12 cellular contexts compared by ENCODE assay signal in genomic region chr1:180920702-180921101, GRCh38. TPM values are rescaled to one million over a fixed set of nuclear protein-coding genes. Genes with fewer than 3 reads are reported as not detected.
DNase-seq lines count a peak whose midpoint lies in the region; ATAC-seq, FAIRE-seq and TF ChIP-seq lines count a peak whose summit lies in the region.
"Had no signal": no experiment of that assay in that cellular context is flagged by ENCODE, and none has a peak within 500 bp of the region (broad histone marks: within the 10 kb centered on the region; RNA-seq: fewer than 3 reads in every experiment).

No MANE protein-coding gene starts in this region.

- FAIRE-seq in HepG2 (lab: Jason Lieb, UNC): no peak

- TF ChIP-seq EP300 in HepG2 (IDR thresholded peaks at IDR 0.05; ENCODE audit: low read depth in 2 of 2, low read length in 2 of 2) (no peak), HepG2 (CRISPR knock-in tag; IDR thresholded peaks at IDR 0.05; ENCODE audit: borderline replicate concordance) (no peak)

- no TSS peak for BruUV-seq in HepG2 (replicated peaks; lab: Mats Ljungman, UMichigan)

- intact Hi-C loops in HepG2 (cut with micrococcal nuclease; ENCODE audit: unreplicated experiment): no loop called here

- H4K20me1 ChIP-seq in DOHH2 (ENCODE audit: control insufficient read depth, insufficient read depth, low read depth, low read length) (no peaks in the 10 kb centered on the region), GM23248 (ENCODE audit: insufficient read depth) (no peaks in the 10 kb centered on the region), HepG2 (ENCODE audit: insufficient read depth, low read length) (no peaks in the 10 kb centered on the region)

- TF ChIP-seq RAD21 in HepG2 (CRISPR knock-in tag; IDR thresholded peaks at IDR 0.05): no peak

- H3K9me3 ChIP-seq in DOHH2 (ENCODE audit: control insufficient read depth, insufficient read depth, low read length) (no peaks in the 10 kb centered on the region), GM23248 (ENCODE audit: low read depth) (no peaks in the 10 kb centered on the region), HepG2 (ENCODE audit: low read length) (no peaks in the 10 kb centered on the region)
- H3K9me3 ChIP-seq: psoas muscle had no signal

- POLR2A ChIA-PET in HepG2 (lab: Yijun Ruan, JAX): no interaction called here

- WGBS in GM23248 (ENCODE audit: low coverage in 1 of 2, low lambda C conversion rate in 2 of 2, missing lambda C conversion rate in 2 of 2), 2 experiments: 88 to 98% methylated on average over 3 to 8 of the region's 8 CpGs
- WGBS in HepG2 (ENCODE audit: low lambda C conversion rate): 58% methylated on average over 4 of the region's 8 CpGs

- no peak for ATAC-seq in HepG2
- no peak for ATAC-seq in HG03025 (IDR thresholded peaks at IDR 0.05; ENCODE audit: low FRiP score, unreplicated experiment)
- ATAC-seq in HG02840 (IDR thresholded peaks at IDR 0.05; ENCODE audit: low FRiP score, unreplicated experiment): no peak
- ATAC-seq: psoas muscle had no signal

- H3K27me3 ChIP-seq in DOHH2 (ENCODE audit: control insufficient read depth, low read length): peaks cover 6% of the 10 kb centered on the region; the same call in 1 of the 2 replicates
- no peaks in the 10 kb centered on the region for H3K27me3 ChIP-seq in GM23248 (replicated peaks; ENCODE audit: insufficient read depth)
- H3K27me3 ChIP-seq in HepG2 (ENCODE audit: control insufficient read depth in 1 of 2, insufficient read depth in 2 of 2, low read length in 2 of 2): peaks cover 5 to 19% of the 10 kb centered on the region in 2 experiments
- H3K27me3 ChIP-seq: hepatocyte had no signal

- H3K79me2 ChIP-seq in DOHH2 (ENCODE audit: control insufficient read depth, low read length) (no peaks in the 10 kb centered on the region), GM23248 (ENCODE audit: insufficient read depth) (no peaks in the 10 kb centered on the region), HepG2 (ENCODE audit: insufficient read depth, low read length) (no peaks in the 10 kb centered on the region)
- H3K79me2 ChIP-seq: hepatocyte had no signal

- H3K4me3 ChIP-seq in DOHH2 (ENCODE audit: low read length): no peak overlapping the region
- H3K4me3 ChIP-seq in GM23248: no peak overlapping the region
- H3K4me3 ChIP-seq in WI38 (ENCODE audit: low read depth, low read length): no peak overlapping the region
- H3K4me3 ChIP-seq in HepG2 (replicated peaks in 1 of 3; ENCODE audit: insufficient read depth in 1 of 3, low read depth in 2 of 3, low read length in 3 of 3): no peak overlapping the region
- H3K4me3 ChIP-seq: hepatocyte, psoas muscle had no signal

- peaks cover 5% of the 10 kb centered on the region; the same call in 1 of the 2 replicates for H3K4me1 ChIP-seq in DOHH2 (ENCODE audit: control insufficient read depth, low read length)
- H3K4me1 ChIP-seq in GM23248 (ENCODE audit: insufficient read depth): no peaks in the 10 kb centered on the region; the same call in 1 of the 2 replicates
- H3K4me1 ChIP-seq in HepG2 (ENCODE audit: insufficient read depth, low read length): peaks cover 53% of the 10 kb centered on the region

- no peaks in the 10 kb centered on the region for H3K9me2 ChIP-seq in DOHH2 (replicated peaks; ENCODE audit: control insufficient read depth, low read length)
- no peaks in the 10 kb centered on the region for H3K9me2 ChIP-seq in GM23248 (ENCODE audit: insufficient read depth)

- in situ Hi-C loops in GM23248 (cut with MboI): no loop called here
- in situ Hi-C loops in HepG2 (cut with HindIII; ENCODE audit: extremely low pct_ligation_motif_present, low pct_unique_long_range_greater_than_20kb): no loop called here

- H3K9ac ChIP-seq in GM23248 (no peak overlapping the region), HepG2 (ENCODE audit: insufficient read depth, low read depth, low read length) (no peak overlapping the region)

- H2AFZ ChIP-seq in GM23248 (no peak overlapping the region), HepG2 (ENCODE audit: low read length) (no peak overlapping the region)
- H2AFZ ChIP-seq: hepatocyte had no signal

- TF ChIP-seq POLR2A in HepG2 (IDR thresholded peaks at IDR 0.05; ENCODE audit: insufficient read depth in 1 of 2, low read depth in 2 of 2, low read length in 2 of 2): no peak

- no peak overlapping the region for H3K4me2 ChIP-seq in DOHH2 (ENCODE audit: low read length)
- no peak overlapping the region for H3K4me2 ChIP-seq in GM23248 (ENCODE audit: unreplicated experiment)
- H3K4me2 ChIP-seq in HepG2 (ENCODE audit: low read depth, low read length): no peak overlapping the region
- H3K4me2 ChIP-seq: hepatocyte had no signal

- H3K27ac ChIP-seq in DOHH2 (ENCODE audit: low read depth, low read length) (no peak overlapping the region), GM23248 (no peak overlapping the region), HepG2 (ENCODE audit: extremely low read length, insufficient read depth, low read length) (no peak overlapping the region)
- H3K27ac ChIP-seq: hepatocyte, psoas muscle had no signal

- H3K36me3 ChIP-seq in DOHH2 (ENCODE audit: control insufficient read depth, low read length): no peaks in the 10 kb centered on the region
- no peaks in the 10 kb centered on the region for H3K36me3 ChIP-seq in GM23248 (ENCODE audit: low read depth)
- H3K36me3 ChIP-seq in HepG2 (replicated peaks in 1 of 2; ENCODE audit: control insufficient read depth in 1 of 2, insufficient read depth in 2 of 2, low read length in 2 of 2): no peaks in the 10 kb centered on the region

- CTCF ChIA-PET in HepG2 (lab: Yijun Ruan, JAX; ENCODE audit: low intra/inter-chr PET ratio, low total read pairs): no interaction called here

- peak; percentile 30 for DNase-seq in GM23248
- no peak for DNase-seq in HepG2 (ENCODE audit: low spot score)
- no peak for DNase-seq in superior temporal gyrus (ENCODE audit: extremely low spot score)
- no peak for DNase-seq in Kasumi-1 (lab: John Stamatoyannopoulos, UW)
- DNase-seq: NCI-H2081 treated with DMSO at 0.1 percent for 48 hours; psoas muscle; stimulated activated CD4-positive, alpha-beta T cell treated with anti-CD3 and anti-CD28 coated beads, Interleukin-4, amount 100 ng/mL, for 24 hours had no signal

- TF ChIP-seq CTCF in DOHH2 (IDR thresholded peaks at IDR 0.05; ENCODE audit: low read depth, low read length, poor library complexity, severe bottlenecking) (peak; percentile 54), WI38 (IDR thresholded peaks at IDR 0.05; ENCODE audit: low read depth, low read length) (peak; percentile 45; the same call in 1 of the 2 replicates), HepG2 (CRISPR knock-in tag; IDR thresholded peaks at IDR 0.05) (peak; percentile 33; the same call in 1 of the 2 replicates)

- H3F3A ChIP-seq in DOHH2 (ENCODE audit: control insufficient read depth, insufficient read depth) (no peaks in the 10 kb centered on the region), GM23248 (ENCODE audit: insufficient read depth) (no peaks in the 10 kb centered on the region)

TF ChIP-seq in HepG2, 621 proteins besides CTCF, POLR2A, EP300 and RAD21:
- TF ChIP-seq STAG1 (CRISPR knock-in tag; IDR thresholded peaks at IDR 0.05): peak; percentile 10; the same call in 1 of the 2 replicates
- TF ChIP-seq KMT2B (CRISPR knock-in tag; IDR thresholded peaks at IDR 0.05): no peak
- no peak for TF ChIP-seq FOXK1 (CRISPR knock-in tag; IDR thresholded peaks at IDR 0.05; ENCODE audit: borderline replicate concordance, low read depth)

RNA-seq across cellular contexts. Expression of gene KIAA1614, which starts 8.0 kb away (rescaled TPM):
- 8.6 and 11.7 TPM in 2 replicates for total RNA-seq in GM23248 (2014; rRNA removed; shearing (Covaris generic))
- 1.3 and 2.7 TPM in 2 replicates for polyA plus RNA-seq in GM23248 (2016; fragmentation: Nextera tagmentation; extraction: Ambion mirVana)
- 0.32 and 0.77 TPM in 2 replicates for total RNA-seq in HepG2 (2016; rRNA removed; fragmentation: Illumina TruSeq; extraction: Trizol)
- total RNA-seq in HepG2 (2016; cell fraction: cytosol; rRNA removed; fragmentation: Illumina TruSeq; extraction: Trizol; ENCODE audit: low read depth): 0.10 TPM in 1 of 2 replicates, not detected in the other
- 0.16 and 0.17 TPM in 2 replicates for total RNA-seq in HepG2 (2016; cell fraction: insoluble cytoplasmic fraction; rRNA removed; fragmentation: Illumina TruSeq; extraction: Trizol)
- 0.46 and 0.52 TPM in 2 replicates for total RNA-seq in HepG2 (2016; cell fraction: membrane; rRNA removed; fragmentation: Illumina TruSeq; extraction: Trizol)
- 0.43 and 0.81 TPM in 2 replicates for total RNA-seq in HepG2 (2016; cell fraction: nucleus; rRNA removed; fragmentation: Illumina TruSeq; extraction: Trizol)
- 0.12 and 0.15 TPM in 2 replicates for polyA plus RNA-seq in HepG2 (2011; rRNA removed)
- 0.27 TPM in 2 replicates for polyA plus RNA-seq in HepG2 (2011; cell fraction: cytosol; rRNA removed)
- polyA plus RNA-seq in HepG2 (2011; cell fraction: nucleus; rRNA removed): 0.16 and 0.48 TPM in 2 replicates
- polyA plus RNA-seq in HepG2 (2012): 0.40 and 0.48 TPM in 2 replicates
- polyA plus RNA-seq in HepG2 (2016; cell fraction: cytosol; fragmentation: Illumina TruSeq; extraction: Trizol; ENCODE audit: low read depth): 0.06 and 0.26 TPM in 2 replicates
- 0.17 and 0.20 TPM in 2 replicates for polyA plus RNA-seq in HepG2 (2016; cell fraction: insoluble cytoplasmic fraction; fragmentation: Illumina TruSeq; extraction: Trizol; ENCODE audit: low read depth)
- polyA plus RNA-seq in HepG2 (2016; cell fraction: membrane; fragmentation: Illumina TruSeq; extraction: Trizol; ENCODE audit: low read depth): 0.09 and 0.14 TPM in 2 replicates
- 0.11 and 0.16 TPM in 2 replicates for polyA plus RNA-seq in HepG2 (2016; cell fraction: nucleus; fragmentation: Illumina TruSeq; extraction: Trizol; ENCODE audit: insufficient read depth, low read depth)
- 0.44 and 0.48 TPM in 2 replicates for polyA minus RNA-seq in HepG2 (2011; rRNA and poly(A)+ RNA removed; ENCODE audit: low replicate concordance)
- not detected in 2 replicates for polyA minus RNA-seq in HepG2 (2011; cell fraction: cytosol; rRNA and poly(A)+ RNA removed)
- polyA minus RNA-seq in HepG2 (2011; cell fraction: nucleus; rRNA and poly(A)+ RNA removed): 0.12 and 0.26 TPM in 2 replicates
